In the genomic region with DNA sequence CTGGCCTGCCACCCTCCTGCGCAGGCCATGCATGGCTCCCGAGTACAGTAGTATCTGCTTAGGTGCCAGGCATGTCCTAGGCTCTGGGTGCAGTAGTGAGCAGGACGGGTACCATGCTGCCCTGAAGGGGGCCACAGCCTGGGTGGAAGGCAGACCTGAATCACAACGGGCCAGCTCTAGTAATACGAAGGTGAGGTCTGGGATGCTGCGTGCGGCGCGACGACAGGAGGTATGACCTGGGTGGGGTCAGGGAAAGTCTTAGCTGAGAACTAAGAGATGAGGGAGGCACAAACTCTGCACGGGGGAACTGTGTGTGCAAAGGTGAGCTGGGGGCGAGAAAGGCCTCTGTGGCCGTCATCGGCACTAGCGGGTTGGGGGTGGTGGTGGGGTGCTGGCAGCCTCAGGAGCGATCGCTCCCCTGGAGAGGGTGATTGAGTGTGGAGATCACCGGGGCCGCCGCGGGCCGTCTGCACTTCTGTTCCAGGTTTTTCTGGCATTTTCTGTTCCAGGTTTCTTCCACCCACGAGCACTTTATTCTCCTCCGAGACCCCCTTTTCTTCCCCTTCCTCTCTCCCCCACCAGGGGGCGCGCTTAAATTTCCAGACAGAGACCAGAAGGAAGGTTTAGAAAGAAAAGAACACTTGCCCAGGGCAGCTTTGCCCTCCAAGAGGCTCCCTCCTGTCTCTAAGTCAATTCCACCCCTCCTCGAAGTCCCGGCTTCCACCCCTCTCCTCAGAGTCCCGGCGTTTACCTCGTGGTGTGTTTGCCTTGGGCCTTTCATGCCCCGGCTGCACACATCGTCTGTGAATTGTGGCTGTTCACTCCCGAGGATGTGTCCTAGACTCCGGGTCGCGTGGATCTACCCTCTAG, we compare ENCODE assay signal across 8 cellular contexts. TPM values are rescaled to one million over a fixed set of nuclear protein-coding genes. Genes with fewer than 3 reads are reported as not detected.
DNase-seq lines count a peak whose midpoint lies in the region; ATAC-seq lines count a peak whose summit lies in the region.

No MANE protein-coding gene starts in this region.

- H3K4me2 ChIP-seq in BLaER1: peak overlapping the region; percentile 71; the same call in 1 of the 2 replicates

- no peaks in the 10 kb centered on the region for H3K36me3 Mint-ChIP-seq in activated T-helper 2 cell treated with anti-CD3 and anti-CD28 coated beads, Interferon-gamma antibody, Interleukin-2, Interleukin-4, amounts not matched to agents 10 μg/mL and 5 μg/mL and 100 μg/mL, durations not matched to agents 14 hours and 24 hours and 36 hours (ENCODE audit: low read depth)

- H3K9me3 Mint-ChIP-seq in activated T-helper 2 cell treated with anti-CD3 and anti-CD28 coated beads, Interferon-gamma antibody, Interleukin-2, Interleukin-4, amounts not matched to agents 10 μg/mL and 5 μg/mL and 100 μg/mL, durations not matched to agents 14 hours and 24 hours and 36 hours: no peaks in the 10 kb centered on the region

- H3K4me3 Mint-ChIP-seq in activated T-helper 2 cell treated with anti-CD3 and anti-CD28 coated beads, Interferon-gamma antibody, Interleukin-2, Interleukin-4, amounts not matched to agents 10 μg/mL and 5 μg/mL and 100 μg/mL, durations not matched to agents 14 hours and 24 hours and 36 hours (ENCODE audit: low read depth): no peak overlapping the region

- intact Hi-C loops in activated T-helper 2 cell treated with anti-CD3 and anti-CD28 coated beads, Interferon-gamma antibody, Interleukin-2, Interleukin-4, amounts not matched to agents 10 μg/mL and 5 μg/mL and 100 μg/mL, durations not matched to agents 14 hours and 24 hours and 36 hours (cut with micrococcal nuclease): loop anchor here (1.0 to 2.0 kb wide), 2 partner anchors 20 to 229 kb away; no protein-coding TSS in a partner anchor

- H4K20me1 ChIP-seq in BLaER1: no peaks in the 10 kb centered on the region

- no peak overlapping the region for H3K9ac ChIP-seq in BLaER1

- peaks cover 5% of the 10 kb centered on the region for H3K27me3 Mint-ChIP-seq in activated T-helper 2 cell treated with anti-CD3 and anti-CD28 coated beads, Interferon-gamma antibody, Interleukin-2, Interleukin-4, amounts not matched to agents 10 μg/mL and 5 μg/mL and 100 μg/mL, durations not matched to agents 14 hours and 24 hours and 36 hours (ENCODE audit: low read depth)

- no peaks in the 10 kb centered on the region for H3K9me3 ChIP-seq in BLaER1

- H3K4me1 ChIP-seq in BLaER1: peaks cover 17% of the 10 kb centered on the region; the same call in 1 of the 2 replicates

- 0 out of 2 replicates have a peak, but pooled peaks cover 6% of the 10 kb centered on the region for H3K27me3 ChIP-seq in BLaER1

- peaks cover 3% of the 10 kb centered on the region for H3K4me1 Mint-ChIP-seq in activated T-helper 2 cell treated with anti-CD3 and anti-CD28 coated beads, Interferon-gamma antibody, Interleukin-2, Interleukin-4, amounts not matched to agents 10 μg/mL and 5 μg/mL and 100 μg/mL, durations not matched to agents 14 hours and 24 hours and 36 hours (ENCODE audit: low read depth)

- H3K27ac Mint-ChIP-seq in activated T-helper 2 cell treated with anti-CD3 and anti-CD28 coated beads, Interferon-gamma antibody, Interleukin-2, Interleukin-4, amounts not matched to agents 10 μg/mL and 5 μg/mL and 100 μg/mL, durations not matched to agents 14 hours and 24 hours and 36 hours: peak overlapping the region; percentile 6

- H3K27ac ChIP-seq in BLaER1: no peak overlapping the region

- no peaks in the 10 kb centered on the region for H3K36me3 ChIP-seq in BLaER1

- ATAC-seq in GM21381 (IDR thresholded peaks at IDR 0.05; ENCODE audit: unreplicated experiment): no peak

- DNase-seq in HK-2 (ENCODE audit: unreplicated experiment) (peak; percentile 66), SHP77 (lab: John Stamatoyannopoulos, UW) (peak; percentile 49 to 60), glomerular visceral epithelial cell (ENCODE audit: extremely low spot score) (peak; percentile 78), retina (peak; percentile 78), H4 (ENCODE audit: low spot score) (no peak)
- peak; percentile 52 for DNase-seq in activated T-helper 2 cell treated with anti-CD3 and anti-CD28 coated beads, Interferon-gamma antibody, Interleukin-2, Interleukin-4, amounts not matched to agents 10 μg/mL and 5 μg/mL and 100 μg/mL, durations not matched to agents 14 hours and 24 hours and 36 hours (ENCODE audit: low spot score)

- no peak overlapping the region for H3K4me3 ChIP-seq in BLaER1

RNA-seq across cellular contexts. Expression of gene PDLIM4, which starts 15.1 kb away (rescaled TPM):
- 1.2 and 2.0 TPM in 2 replicates for total RNA-seq in activated T-helper 2 cell treated with anti-CD3 and anti-CD28 coated beads, Interferon-gamma antibody, Interleukin-2, Interleukin-4, amounts not matched to agents 10 μg/mL and 5 μg/mL and 100 μg/mL, durations not matched to agents 14 hours and 24 hours and 36 hours
- 79.8 and 96.0 TPM in 2 replicates for total RNA-seq in H4 (2014; rRNA removed; shearing (Covaris generic))

RNA-seq across cellular contexts. Expression of gene SLC22A4, which starts 21.6 kb away (rescaled TPM):
- 1.7 and 2.3 TPM in 2 replicates for total RNA-seq in activated T-helper 2 cell treated with anti-CD3 and anti-CD28 coated beads, Interferon-gamma antibody, Interleukin-2, Interleukin-4, amounts not matched to agents 10 μg/mL and 5 μg/mL and 100 μg/mL, durations not matched to agents 14 hours and 24 hours and 36 hours
- total RNA-seq in H4 (2014; rRNA removed; shearing (Covaris generic)): 4.2 and 5.1 TPM in 2 replicates

RNA-seq across cellular contexts. Expression of gene P4HA2, which starts 44.9 kb away (rescaled TPM):
- 44.9 and 47.0 TPM in 2 replicates for total RNA-seq in activated T-helper 2 cell treated with anti-CD3 and anti-CD28 coated beads, Interferon-gamma antibody, Interleukin-2, Interleukin-4, amounts not matched to agents 10 μg/mL and 5 μg/mL and 100 μg/mL, durations not matched to agents 14 hours and 24 hours and 36 hours
- total RNA-seq in H4 (2014; rRNA removed; shearing (Covaris generic)): 83.5 and 85.5 TPM in 2 replicates

Comparison
In these comparisons a context has a peak if more than half of its experiments do, and no peak if none do; other contexts are left out.
1. RNA of gene PDLIM4, which starts 15.1 kb away (total RNA-seq): 79.8 to 96.0 TPM in H4; 1.2 to 2.0 TPM in activated T-helper 2 cell treated with anti-CD3 and anti-CD28 coated beads, Interferon-gamma antibody, Interleukin-2, Interleukin-4, amounts not matched to agents 10 μg/mL and 5 μg/mL and 100 μg/mL, durations not matched to agents 14 hours and 24 hours and 36 hours; every median in the first group is over 10 times any median in the second.